27 cellular contexts compared by ENCODE assay signal in genomic region chr4:141109983-141110382, GRCh38. TPM values are rescaled to one million over a fixed set of nuclear protein-coding genes. Genes with fewer than 3 reads are reported as not detected.
"Had no signal": no experiment of that assay in that cellular context is flagged by ENCODE, and none has a peak within 500 bp of the region (broad histone marks: within the 10 kb centered on the region; RNA-seq: fewer than 3 reads in every experiment).

No MANE protein-coding gene starts in this region.

- DNase-seq: activated B cell treated with CpG ODN at 0.5 μM for 24 hours; activated CD4-positive, alpha-beta T cell treated with anti-CD3 and anti-CD28 coated beads for 1 hour; activated CD4-positive, alpha-beta T cell treated with anti-CD3 and anti-CD28 coated beads, Interleukin-2, amount 10 ng/mL, durations not matched to agents 24 days and 14 days; activated CD4-positive, alpha-beta T cell treated with anti-CD3 and anti-CD28 coated beads, Interleukin-2, amount 50 U/mL, for 48 hours; activated CD8-positive, alpha-beta memory T cell treated with anti-CD3 and anti-CD28 coated beads, Interleukin-2, amount 10 ng/mL, durations not matched to agents 7 days and 5 days; activated gamma-delta T cell; activated naive CD4-positive, alpha-beta T cell treated with anti-CD3 and anti-CD28 coated beads for 36 hours; activated T-cell treated with anti-CD3 and anti-CD28 coated beads, Interleukin-2, amount 50 U/mL, for 4 hours; amygdala; cerebellar nuclear complex; KG1; NCI-H1048; NCI-H146; NCI-H187 treated with DMSO at 0.1 percent for 48 hours; NCI-H2171; NCI-H2227 treated with DMSO at 0.1 percent for 48 hours; NCI-H510A; NCI-H526 treated with DMSO at 0.1 percent for 48 hours; NCI-H82; SW 1271 had no signal

- H3K27ac ChIP-seq: cardiac muscle cell, SK-N-MC had no signal

- H3K4me1 Mint-ChIP-seq: activated B cell treated with CpG ODN at 0.5 μM for 24 hours; activated CD4-positive, alpha-beta T cell treated with anti-CD3 and anti-CD28 coated beads, Interleukin-2, amount 10 ng/mL, durations not matched to agents 24 days and 14 days; activated CD8-positive, alpha-beta memory T cell treated with anti-CD3 and anti-CD28 coated beads, Interleukin-2, amount 10 ng/mL, durations not matched to agents 7 days and 5 days; activated T-helper 17 cell treated with anti-CD3 and anti-CD28 coated beads, Interleukin-2, amount 50 U/mL, for 72 hours; brain had no signal

- H3K4me3 ChIP-seq: cardiac muscle cell, SK-N-MC had no signal

- H3K36me3 Mint-ChIP-seq: activated CD8-positive, alpha-beta memory T cell treated with anti-CD3 and anti-CD28 coated beads, Interleukin-2, amount 10 ng/mL, durations not matched to agents 7 days and 5 days; activated naive CD8-positive, alpha-beta T cell had no signal

- H3K4me3 Mint-ChIP-seq: activated B cell treated with CpG ODN at 0.5 μM for 24 hours; activated CD4-positive, alpha-beta T cell treated with anti-CD3 and anti-CD28 coated beads, Interleukin-2, amount 10 ng/mL, durations not matched to agents 24 days and 14 days; activated CD8-positive, alpha-beta memory T cell treated with anti-CD3 and anti-CD28 coated beads, Interleukin-2, amount 10 ng/mL, durations not matched to agents 7 days and 5 days; activated naive CD4-positive, alpha-beta T cell treated with anti-CD3 and anti-CD28 coated beads for 36 hours; activated naive CD8-positive, alpha-beta T cell; activated T-cell treated with anti-CD3 and anti-CD28 coated beads, Interleukin-2, amount 50 U/mL, for 4 hours; activated T-helper 17 cell treated with anti-CD3 and anti-CD28 coated beads, Interleukin-2, amount 50 U/mL, for 72 hours; brain; T-helper 2 cell treated with Interferon-gamma antibody and Interleukin-4, amounts not matched to agents 5 μg/mL and 100 μg/mL, for 36 hours had no signal

- H3K27me3 Mint-ChIP-seq: activated CD4-positive, alpha-beta T cell treated with anti-CD3 and anti-CD28 coated beads, Interleukin-2, amount 10 ng/mL, durations not matched to agents 24 days and 14 days had no signal

- H3K36me3 ChIP-seq: cardiac muscle cell had no signal

- ATAC-seq: activated CD8-positive, alpha-beta memory T cell treated with anti-CD3 and anti-CD28 coated beads, Interleukin-2, amount 10 ng/mL, durations not matched to agents 7 days and 5 days; activated T-cell treated with anti-CD3 and anti-CD28 coated beads, Interleukin-2, amount 50 U/mL, for 4 hours; activated T-helper 17 cell treated with anti-CD3 and anti-CD28 coated beads, Interleukin-2, amount 50 U/mL, for 72 hours had no signal

- H3K27me3 ChIP-seq: cardiac muscle cell had no signal

- H3K27ac Mint-ChIP-seq: activated B cell treated with CpG ODN at 0.5 μM for 24 hours; activated CD4-positive, alpha-beta T cell treated with anti-CD3 and anti-CD28 coated beads, Interleukin-2, amount 10 ng/mL, durations not matched to agents 24 days and 14 days; activated CD8-positive, alpha-beta memory T cell treated with anti-CD3 and anti-CD28 coated beads, Interleukin-2, amount 10 ng/mL, durations not matched to agents 7 days and 5 days; activated naive CD4-positive, alpha-beta T cell treated with anti-CD3 and anti-CD28 coated beads for 36 hours; activated naive CD8-positive, alpha-beta T cell; activated T-helper 17 cell treated with anti-CD3 and anti-CD28 coated beads, Interleukin-2, amount 50 U/mL, for 72 hours; brain; T-helper 2 cell treated with Interferon-gamma antibody and Interleukin-4, amounts not matched to agents 5 μg/mL and 100 μg/mL, for 36 hours had no signal

- H3K9me3 Mint-ChIP-seq: activated naive CD4-positive, alpha-beta T cell treated with anti-CD3 and anti-CD28 coated beads for 36 hours had no signal

RNA-seq across cellular contexts. Expression of gene RNF150, which starts 23.3 kb away (rescaled TPM):
- total RNA-seq: activated B cell treated with CpG ODN at 0.5 μM for 24 hours; activated CD4-positive, alpha-beta T cell treated with anti-CD3 and anti-CD28 coated beads, Interleukin-2, amount 10 ng/mL, durations not matched to agents 24 days and 14 days; activated naive CD4-positive, alpha-beta T cell treated with anti-CD3 and anti-CD28 coated beads for 36 hours; OCI-LY7 had no signal
